ENCODE assay signal across 18 cellular contexts in genomic region chr12:101743242-101743641, GRCh38. TPM values are rescaled to one million over a fixed set of nuclear protein-coding genes. Genes with fewer than 3 reads are reported as not detected.
DNase-seq lines count a peak whose midpoint lies in the region; ATAC-seq and TF ChIP-seq lines count a peak whose summit lies in the region.
"Had no signal": no experiment of that assay in that cellular context is flagged by ENCODE, and none has a peak within 500 bp of the region (broad histone marks: within the 10 kb centered on the region; RNA-seq: fewer than 3 reads in every experiment).

No MANE protein-coding gene starts in this region.

- no peak overlapping the region for H3K4me3 Mint-ChIP-seq in activated CD8-positive, alpha-beta T cell treated with anti-CD3 and anti-CD28 coated beads for 36 hours
- H3K4me3 Mint-ChIP-seq in activated CD8-positive, alpha-beta T cell treated with anti-CD3 and anti-CD28 coated beads, Interleukin-2, amount 10 ng/mL, durations not matched to agents 7 days and 5 days: no peak overlapping the region
- H3K4me3 Mint-ChIP-seq in effector memory CD8-positive, alpha-beta T cell: peak overlapping the region in 1 of 2 donors; percentile 49
- H3K4me3 Mint-ChIP-seq in stimulated activated memory B cell treated with anti-CD40 and anti-IgM and Interleukin-4, amounts not matched to agents 10 μg/mL and 1 μg/mL and 100 μg/mL, for 72 hours: peak overlapping the region; percentile 56
- H3K4me3 Mint-ChIP-seq: activated naive CD4-positive, alpha-beta T cell treated with anti-CD3 and anti-CD28 coated beads, Interleukin-2, amount 50 U/mL, for 24 hours had no signal

- no peaks in the 10 kb centered on the region for H3K27me3 ChIP-seq in MG63

- peaks cover 3% of the 10 kb centered on the region for H3K36me3 ChIP-seq in MG63

- POLR2A ChIA-PET in activated CD8-positive, alpha-beta T cell treated with anti-CD3 and anti-CD28 coated beads for 36 hours (lab: Charles Lee): no interaction called here
- POLR2A ChIA-PET in activated CD8-positive, alpha-beta T cell treated with anti-CD3 and anti-CD28 coated beads, Interleukin-2, amount 10 ng/mL, durations not matched to agents 7 days and 5 days (lab: Charles Lee): interaction anchor here (0.6 kb wide), 1 partner anchor 9 kb away, joined by 7 read pairs; no protein-coding TSS in a partner anchor

- peaks cover 22% of the 10 kb centered on the region for H3K36me3 Mint-ChIP-seq in activated CD8-positive, alpha-beta T cell treated with anti-CD3 and anti-CD28 coated beads for 36 hours (ENCODE audit: low read depth)
- peaks cover 44% of the 10 kb centered on the region for H3K36me3 Mint-ChIP-seq in activated CD8-positive, alpha-beta T cell treated with anti-CD3 and anti-CD28 coated beads, Interleukin-2, amount 10 ng/mL, durations not matched to agents 7 days and 5 days (ENCODE audit: low read depth)
- H3K36me3 Mint-ChIP-seq in effector memory CD8-positive, alpha-beta T cell (ENCODE audit: insufficient read depth): peaks cover 20% of the 10 kb centered on the region
- peaks cover 80% of the 10 kb centered on the region for H3K36me3 Mint-ChIP-seq in stimulated activated memory B cell treated with anti-CD40 and anti-IgM and Interleukin-4, amounts not matched to agents 10 μg/mL and 1 μg/mL and 100 μg/mL, for 72 hours

- ATAC-seq in activated CD8-positive, alpha-beta T cell treated with anti-CD3 and anti-CD28 coated beads for 36 hours: no peak
- ATAC-seq in activated CD8-positive, alpha-beta T cell treated with anti-CD3 and anti-CD28 coated beads, Interleukin-2, amount 10 ng/mL, durations not matched to agents 7 days and 5 days: no peak
- ATAC-seq in HG02678 (IDR thresholded peaks at IDR 0.05; ENCODE audit: unreplicated experiment): peak; percentile 2
- ATAC-seq in effector memory CD8-positive, alpha-beta T cell (replicated peaks): no peak
- no peak for ATAC-seq in stimulated activated memory B cell treated with anti-CD40 and anti-IgM and Interleukin-4, amounts not matched to agents 10 μg/mL and 1 μg/mL and 100 μg/mL, for 72 hours

- no peak for TF ChIP-seq CTCF in activated CD8-positive, alpha-beta T cell treated with anti-CD3 and anti-CD28 coated beads for 36 hours (IDR thresholded peaks at IDR 0.05)

- H3K4me1 Mint-ChIP-seq in activated CD8-positive, alpha-beta T cell treated with anti-CD3 and anti-CD28 coated beads for 36 hours (ENCODE audit: low read depth): peaks cover 10% of the 10 kb centered on the region
- peaks cover 17% of the 10 kb centered on the region for H3K4me1 Mint-ChIP-seq in activated CD8-positive, alpha-beta T cell treated with anti-CD3 and anti-CD28 coated beads, Interleukin-2, amount 10 ng/mL, durations not matched to agents 7 days and 5 days (ENCODE audit: low read depth)
- H3K4me1 Mint-ChIP-seq in effector memory CD8-positive, alpha-beta T cell (ENCODE audit: low read depth in 2 of 2): peaks cover 16 to 22% of the 10 kb centered on the region in 2 donors
- peaks cover 55% of the 10 kb centered on the region for H3K4me1 Mint-ChIP-seq in stimulated activated memory B cell treated with anti-CD40 and anti-IgM and Interleukin-4, amounts not matched to agents 10 μg/mL and 1 μg/mL and 100 μg/mL, for 72 hours
- H3K4me1 Mint-ChIP-seq: activated naive CD4-positive, alpha-beta T cell treated with anti-CD3 and anti-CD28 coated beads, Interleukin-2, amount 50 U/mL, for 24 hours had no signal

- no peaks in the 10 kb centered on the region for H3K9me3 ChIP-seq in MG63

- CTCF ChIA-PET in activated CD8-positive, alpha-beta T cell treated with anti-CD3 and anti-CD28 coated beads for 36 hours (lab: Charles Lee): interaction anchor here (1.0 to 1.3 kb wide), 2 partner anchors 16 to 97 kb away, joined by 3 to 7 read pairs; no protein-coding TSS in a partner anchor
- CTCF ChIA-PET in activated CD8-positive, alpha-beta T cell treated with anti-CD3 and anti-CD28 coated beads, Interleukin-2, amount 10 ng/mL, durations not matched to agents 7 days and 5 days (lab: Charles Lee): interaction anchor here (1.3 kb wide), 1 partner anchor 14 kb away, joined by 4 read pairs; no protein-coding TSS in a partner anchor

- H3K9me3 Mint-ChIP-seq in activated CD8-positive, alpha-beta T cell treated with anti-CD3 and anti-CD28 coated beads for 36 hours: no peaks in the 10 kb centered on the region
- H3K9me3 Mint-ChIP-seq in activated CD8-positive, alpha-beta T cell treated with anti-CD3 and anti-CD28 coated beads, Interleukin-2, amount 10 ng/mL, durations not matched to agents 7 days and 5 days (ENCODE audit: insufficient read depth): no peaks in the 10 kb centered on the region
- H3K9me3 Mint-ChIP-seq in effector memory CD8-positive, alpha-beta T cell: no peaks in the 10 kb centered on the region
- no peaks in the 10 kb centered on the region for H3K9me3 Mint-ChIP-seq in stimulated activated memory B cell treated with anti-CD40 and anti-IgM and Interleukin-4, amounts not matched to agents 10 μg/mL and 1 μg/mL and 100 μg/mL, for 72 hours
- H3K9me3 Mint-ChIP-seq: activated naive CD4-positive, alpha-beta T cell treated with anti-CD3 and anti-CD28 coated beads, Interleukin-2, amount 50 U/mL, for 24 hours had no signal

- DNase-seq in activated CD8-positive, alpha-beta T cell treated with anti-CD3 and anti-CD28 coated beads for 36 hours: no peak
- DNase-seq in activated CD8-positive, alpha-beta T cell treated with anti-CD3 and anti-CD28 coated beads, Interleukin-2, amount 10 ng/mL, durations not matched to agents 7 days and 5 days: no peak
- DNase-seq in effector memory CD8-positive, alpha-beta T cell: no peak
- DNase-seq in NCI-H2029 (lab: John Stamatoyannopoulos, UW) (no peak), MG63 (no peak), NCI-H510A treated with DMSO at 0.1 percent for 48 hours (lab: John Stamatoyannopoulos, UW) (no peak)
- DNase-seq: central memory CD4-positive, alpha-beta T cell; DMS 273 treated with DMSO at 0.1 percent for 48 hours; erythroblast; GOT3; NCI-H226; PC-9; T1000; trophoblast cell had no signal

- peak overlapping the region; percentile 53 for H3K27ac Mint-ChIP-seq in activated CD8-positive, alpha-beta T cell treated with anti-CD3 and anti-CD28 coated beads for 36 hours
- no peak overlapping the region for H3K27ac Mint-ChIP-seq in activated CD8-positive, alpha-beta T cell treated with anti-CD3 and anti-CD28 coated beads, Interleukin-2, amount 10 ng/mL, durations not matched to agents 7 days and 5 days
- H3K27ac Mint-ChIP-seq in effector memory CD8-positive, alpha-beta T cell: peak overlapping the region; percentile 73 to 95
- peak overlapping the region; percentile 99 for H3K27ac Mint-ChIP-seq in stimulated activated memory B cell treated with anti-CD40 and anti-IgM and Interleukin-4, amounts not matched to agents 10 μg/mL and 1 μg/mL and 100 μg/mL, for 72 hours

- intact Hi-C loops in activated CD8-positive, alpha-beta T cell treated with anti-CD3 and anti-CD28 coated beads for 36 hours (cut with micrococcal nuclease): loop anchor here (10.0 kb wide), 1 partner anchor 248 kb away; no protein-coding TSS in a partner anchor

- H3K4me3 ChIP-seq in MG63: no peak overlapping the region
- H3K4me3 ChIP-seq: PC-9, smooth muscle cell had no signal

- no peaks in the 10 kb centered on the region for H3K27me3 Mint-ChIP-seq in activated CD8-positive, alpha-beta T cell treated with anti-CD3 and anti-CD28 coated beads for 36 hours
- H3K27me3 Mint-ChIP-seq in activated CD8-positive, alpha-beta T cell treated with anti-CD3 and anti-CD28 coated beads, Interleukin-2, amount 10 ng/mL, durations not matched to agents 7 days and 5 days (ENCODE audit: low read depth): no peaks in the 10 kb centered on the region
- no peaks in the 10 kb centered on the region for H3K27me3 Mint-ChIP-seq in effector memory CD8-positive, alpha-beta T cell
- no peaks in the 10 kb centered on the region for H3K27me3 Mint-ChIP-seq in stimulated activated memory B cell treated with anti-CD40 and anti-IgM and Interleukin-4, amounts not matched to agents 10 μg/mL and 1 μg/mL and 100 μg/mL, for 72 hours
- H3K27me3 Mint-ChIP-seq: activated naive CD4-positive, alpha-beta T cell treated with anti-CD3 and anti-CD28 coated beads, Interleukin-2, amount 50 U/mL, for 24 hours had no signal

RNA-seq across cellular contexts. Expression of gene SYCP3, which starts 4.0 kb away (rescaled TPM):
- under 1 TPM; 0.09 to 0.36 TPM for total RNA-seq in activated CD8-positive, alpha-beta T cell treated with anti-CD3 and anti-CD28 coated beads for 36 hours
- total RNA-seq in activated CD8-positive, alpha-beta T cell treated with anti-CD3 and anti-CD28 coated beads, Interleukin-2, amount 10 ng/mL, durations not matched to agents 7 days and 5 days: 1 to 10 TPM; 1.7 to 2.0 TPM
- total RNA-seq in MG63 (2014; rRNA removed; shearing (Covaris generic); ENCODE audit: low replicate concordance): not detected in 2 replicates

RNA-seq across cellular contexts. Expression of gene CHPT1, which starts 45.8 kb away (rescaled TPM):
- total RNA-seq in activated CD8-positive, alpha-beta T cell treated with anti-CD3 and anti-CD28 coated beads for 36 hours: 10 to 100 TPM; 15.2 to 15.8 TPM
- total RNA-seq in activated CD8-positive, alpha-beta T cell treated with anti-CD3 and anti-CD28 coated beads, Interleukin-2, amount 10 ng/mL, durations not matched to agents 7 days and 5 days: 10 to 100 TPM; 12.6 to 13.1 TPM
- 41.4 and 48.8 TPM in 2 replicates for total RNA-seq in MG63 (2014; rRNA removed; shearing (Covaris generic); ENCODE audit: low replicate concordance)
